ENCODE assay signal across 9 cellular contexts in the genomic region with DNA sequence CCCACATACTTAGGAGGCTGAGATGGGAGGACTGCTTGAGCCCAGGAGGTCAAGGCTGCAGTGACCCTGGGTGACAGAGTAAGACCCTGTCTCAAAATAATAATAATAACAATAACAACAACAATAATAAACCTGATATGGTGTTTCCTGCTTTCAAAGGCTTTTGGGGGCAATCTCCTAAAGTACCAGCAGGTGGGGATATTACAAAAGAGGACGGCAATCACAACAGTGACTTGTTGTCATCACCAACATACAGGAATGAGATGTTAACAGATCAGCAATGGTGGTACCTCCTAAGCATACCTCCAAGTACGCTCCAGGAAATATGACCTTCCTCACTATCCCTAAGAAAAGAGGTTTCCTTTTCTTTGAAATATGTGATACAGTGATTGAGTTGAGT.
DNase-seq lines count a peak whose midpoint lies in the region; ATAC-seq and TF ChIP-seq lines count a peak whose summit lies in the region.
"Had no signal": no experiment of that assay in that cellular context is flagged by ENCODE, and none has a peak within 500 bp of the region (broad histone marks: within the 10 kb centered on the region; RNA-seq: fewer than 3 reads in every experiment).

No MANE protein-coding gene starts in this region.

- H3K27me3 Mint-ChIP-seq in CD8-positive, alpha-beta T cell (ENCODE audit: low read depth): no peaks in the 10 kb centered on the region

- POLR2A ChIA-PET in CD8-positive, alpha-beta T cell (lab: Charles Lee): no interaction called here

- TF ChIP-seq CTCF in foreskin keratinocyte (conservative IDR thresholded peaks at IDR 0.05): peak; percentile 84
- TF ChIP-seq CTCF in tibial artery (IDR thresholded peaks at IDR 0.05): peak; percentile 56 to 67
- TF ChIP-seq CTCF in CD8-positive, alpha-beta T cell (IDR thresholded peaks at IDR 0.05): no peak

- H3K27me3 ChIP-seq in foreskin keratinocyte (no peaks in the 10 kb centered on the region), tibial artery (no peaks in the 10 kb centered on the region)
- H3K27me3 ChIP-seq in CD8-positive, alpha-beta T cell (ENCODE audit: insufficient read depth, low read length): no peaks in the 10 kb centered on the region

- DNase-seq in D341Med (ENCODE audit: low spot score): peak; percentile 61
- peak; percentile 29 for DNase-seq in RPMI7951 (ENCODE audit: low read depth)
- peak in 1 of 2 donors; percentile 48 for DNase-seq in foreskin keratinocyte
- no peak for DNase-seq in tibial artery
- DNase-seq in CD8-positive, alpha-beta T cell: no peak

- H3K4me3 ChIP-seq in tibial artery: no peak overlapping the region
- no peak overlapping the region for H3K4me3 ChIP-seq in CD8-positive, alpha-beta T cell (ENCODE audit: low read depth, low read length)
- H3K4me3 ChIP-seq: skin epidermis had no signal

- no peaks in the 10 kb centered on the region for H3K36me3 Mint-ChIP-seq in CD8-positive, alpha-beta T cell

- no peaks in the 10 kb centered on the region for H3K4me1 ChIP-seq in foreskin keratinocyte
- no peaks in the 10 kb centered on the region for H3K4me1 ChIP-seq in tibial artery
- H3K4me1 ChIP-seq in CD8-positive, alpha-beta T cell (ENCODE audit: insufficient read depth, low read length): no peaks in the 10 kb centered on the region

- H3K27ac Mint-ChIP-seq in CD8-positive, alpha-beta T cell: no peak overlapping the region

- H3K4me3 Mint-ChIP-seq in CD8-positive, alpha-beta T cell: no peak overlapping the region

- peak; percentile 62 for ATAC-seq in GM19025 (IDR thresholded peaks at IDR 0.05; ENCODE audit: low read depth, unreplicated experiment)
- ATAC-seq in HG03342 (IDR thresholded peaks at IDR 0.05; ENCODE audit: unreplicated experiment): peak; percentile 97
- ATAC-seq in foreskin keratinocyte: peak; percentile 84
- no peak for ATAC-seq in GM19324 (IDR thresholded peaks at IDR 0.05; ENCODE audit: low FRiP score, unreplicated experiment)
- ATAC-seq in CD8-positive, alpha-beta T cell: no peak

- H3K9me3 ChIP-seq in tibial artery: no peaks in the 10 kb centered on the region
- no peaks in the 10 kb centered on the region for H3K9me3 ChIP-seq in CD8-positive, alpha-beta T cell (ENCODE audit: low read length)

- intact Hi-C loops in tibial artery (cut with DNase I; ENCODE audit: low total_unique reads): no loop called here
- intact Hi-C loops in CD8-positive, alpha-beta T cell (cut with DNase I, micrococcal nuclease): loop anchor here in 1 of 2 experiments (10.0 kb wide), 1 partner anchor 710 kb away; no protein-coding TSS in a partner anchor

- no peaks in the 10 kb centered on the region for H3K9me3 Mint-ChIP-seq in CD8-positive, alpha-beta T cell

- H3K36me3 ChIP-seq in tibial artery: no peaks in the 10 kb centered on the region
- no peaks in the 10 kb centered on the region for H3K36me3 ChIP-seq in CD8-positive, alpha-beta T cell (ENCODE audit: insufficient read depth, low read length)

- CTCF ChIA-PET in CD8-positive, alpha-beta T cell (lab: Charles Lee): no interaction called here

- H3K4me1 Mint-ChIP-seq in CD8-positive, alpha-beta T cell (ENCODE audit: low read depth): no peaks in the 10 kb centered on the region

- no peak overlapping the region for H3K27ac ChIP-seq in foreskin keratinocyte
- no peak overlapping the region for H3K27ac ChIP-seq in tibial artery
- no peak overlapping the region for H3K27ac ChIP-seq in CD8-positive, alpha-beta T cell (ENCODE audit: low read depth, low read length)
- H3K27ac ChIP-seq: skin epidermis had no signal

Comparison
In these comparisons a context has a peak if more than half of its experiments do, and no peak if none do; other contexts are left out.
1. DNase-seq: peak in D341Med (single experiment) and RPMI7951 (single experiment); none in tibial artery (0 of 2) and CD8-positive, alpha-beta T cell (0 of 7).
2. ATAC-seq: peak in GM19025 (single experiment), HG03342 (single experiment) and foreskin keratinocyte (single experiment); none in GM19324 (single experiment) and CD8-positive, alpha-beta T cell (single experiment).